Comparison of ENCODE assay signal across 8 cellular contexts in the genomic region with DNA sequence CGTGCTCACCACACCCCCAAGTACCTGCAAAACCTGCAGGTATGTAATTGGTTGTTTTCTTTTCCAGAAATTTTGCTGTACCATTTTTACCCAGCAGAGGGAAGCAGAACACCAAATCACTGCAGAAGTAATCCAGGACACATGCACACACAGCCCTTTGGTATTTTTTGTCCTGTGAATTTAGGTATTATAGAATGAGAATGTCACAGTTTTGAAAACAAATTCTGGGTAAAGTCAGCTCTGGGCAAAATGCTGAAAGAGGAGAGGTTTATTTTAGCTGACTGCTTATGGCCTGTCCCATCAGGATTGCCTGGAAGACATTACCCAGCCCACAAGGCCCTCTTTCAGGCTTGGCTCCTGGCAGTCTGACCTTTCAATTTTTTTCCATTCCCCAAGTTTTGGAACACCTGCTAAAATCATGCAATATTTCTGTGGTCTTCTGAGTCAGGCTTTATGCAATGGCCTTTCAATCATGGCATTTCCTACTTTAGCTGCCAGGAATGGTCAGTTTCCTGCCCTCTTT. TPM values are rescaled to one million over a fixed set of nuclear protein-coding genes. Genes with fewer than 3 reads are reported as not detected.
DNase-seq lines count a peak whose midpoint lies in the region; ATAC-seq and TF ChIP-seq lines count a peak whose summit lies in the region.

No MANE protein-coding gene starts in this region.

- H3K4me3 Mint-ChIP-seq in HFFc6: peak overlapping the region; percentile 66

- no peaks in the 10 kb centered on the region for H3K36me3 ChIP-seq in stomach smooth muscle (ENCODE audit: control insufficient read depth in 2 of 2, insufficient read depth in 2 of 2, low read length in 2 of 2)

- peaks cover 27% of the 10 kb centered on the region for H3K4me1 ChIP-seq in stomach smooth muscle (ENCODE audit: control insufficient read depth, insufficient read depth, low read length)

- no peak overlapping the region for H3K4me3 ChIP-seq in stomach smooth muscle (ENCODE audit: low read length in 2 of 2)

- H3K4me1 Mint-ChIP-seq in HFFc6 (ENCODE audit: low read depth): peaks cover 64% of the 10 kb centered on the region

- no peaks in the 10 kb centered on the region for H3K27me3 ChIP-seq in stomach smooth muscle (ENCODE audit: control insufficient read depth in 1 of 2, insufficient read depth in 2 of 2, low read length in 2 of 2)

- no peaks in the 10 kb centered on the region; the same call in 1 of the 2 replicates for H3K27me3 Mint-ChIP-seq in HFFc6 (ENCODE audit: insufficient read depth)

- peaks cover 4% of the 10 kb centered on the region; the same call in 1 of the 2 replicates for H3K36me3 Mint-ChIP-seq in HFFc6 (ENCODE audit: low read depth)

- H3K27ac ChIP-seq in stomach smooth muscle (ENCODE audit: low read length): peak overlapping the region; percentile 11

- no peaks in the 10 kb centered on the region for H3K9me3 Mint-ChIP-seq in HFFc6

- H3K27ac Mint-ChIP-seq in HFFc6: peak overlapping the region; percentile 88

- peak; percentile 94 for TF ChIP-seq CTCF in HFFc6 (IDR thresholded peaks at IDR 0.05)

- ATAC-seq in GM19397 (IDR thresholded peaks at IDR 0.05; ENCODE audit: unreplicated experiment): no peak

- H3K9ac ChIP-seq in stomach smooth muscle (ENCODE audit: low read length in 2 of 2): no peak overlapping the region

- DNase-seq in DMS53 (lab: John Stamatoyannopoulos, UW) (peak; percentile 79), HFFc6 (peak; percentile 74), NCI-H526 treated with DMSO at 0.1 percent for 48 hours (lab: John Stamatoyannopoulos, UW) (peak; percentile 59), astrocyte of the hippocampus (ENCODE audit: low read depth, low spot score) (peak; percentile 80), inferior parietal cortex (ENCODE audit: extremely low spot score) (peak; percentile 83), 8988T (no peak)

- no peaks in the 10 kb centered on the region for H3K9me3 ChIP-seq in stomach smooth muscle (ENCODE audit: control insufficient read depth in 2 of 2, low read length in 2 of 2)

RNA-seq across cellular contexts. Expression of gene EFHC1, which starts 3.5 kb away (rescaled TPM):
- total RNA-seq in HFFc6 (2021; fragmentation: NEBNext Ultra II Directional; extraction: Animal tissue kit (Norgen Biotek cat#: 25700)): 10 to 100 TPM in 5 of 6 experiments, 1 to 10 TPM in 1; 10.0 to 17.3 (median 13.8) TPM

RNA-seq across cellular contexts. Expression of gene PAQR8, which starts 54.7 kb away (rescaled TPM):
- 1 to 10 TPM; 2.8 to 3.8 (median 3.1) TPM for total RNA-seq in HFFc6 (2021; fragmentation: NEBNext Ultra II Directional; extraction: Animal tissue kit (Norgen Biotek cat#: 25700))
